In genomic region chr17:81931557-81932332, GRCh38 we compare ENCODE assay signal across 2 cellular contexts.
A peak's percentile ranks its signal among the peaks of the same experiment; 100 is the strongest.
TF ChIP-seq lines count a peak whose summit lies in the region.

No MANE protein-coding gene starts in this region.

TF ChIP-seq in A549, 52 proteins besides CTCF, POLR2A, EP300 and RAD21:
- TF ChIP-seq PBX3 (IDR thresholded peaks at IDR 0.05) = peak; percentile 61; the same call in 1 of the 2 replicates
- peak in 1 of 2 experiments; percentile 28; a peak in 1 of 5 replicates for TF ChIP-seq JUN (IDR thresholded peaks at IDR 0.05)
- no peak for TF ChIP-seq NFE2L2 (conservative IDR thresholded peaks at IDR 0.05; ENCODE audit: low read length)

TF ChIP-seq in WTC11, 78 proteins besides CTCF, POLR2A, EP300 and RAD21 (continued from another document):
- TF ChIP-seq PREB (CRISPR knock-in tag; IDR thresholded peaks at IDR 0.05; ENCODE audit: borderline replicate concordance) (no peak), OVOL2 (CRISPR knock-in tag; IDR thresholded peaks at IDR 0.05; ENCODE audit: borderline replicate concordance) (no peak), RELA (CRISPR knock-in tag; IDR thresholded peaks at IDR 0.05; ENCODE audit: borderline replicate concordance) (no peak), TEAD4 (CRISPR knock-in tag; IDR thresholded peaks at IDR 0.05) (no peak), FOXK1 (CRISPR knock-in tag; IDR thresholded peaks at IDR 0.05) (no peak), SMAD4 (CRISPR knock-in tag; IDR thresholded peaks at IDR 0.05) (no peak), ZNF423 (CRISPR knock-in tag; IDR thresholded peaks at IDR 0.05) (no peak), FOXJ3 (CRISPR knock-in tag; IDR thresholded peaks at IDR 0.05; ENCODE audit: borderline replicate concordance) (no peak), EMX1 (CRISPR knock-in tag; IDR thresholded peaks at IDR 0.05) (0 out of 2 replicates have a peak, but pooled peaks have one; percentile 46), GRHL2 (CRISPR knock-in tag; IDR thresholded peaks at IDR 0.05; ENCODE audit: insufficient replicate concordance, severe bottlenecking) (no peak), ZMAT4 (CRISPR knock-in tag; IDR thresholded peaks at IDR 0.05) (0 out of 2 replicates have a peak, but pooled peaks have one; percentile 47), ELF4 (CRISPR knock-in tag; IDR thresholded peaks at IDR 0.05; ENCODE audit: low read depth) (no peak)
